Comparison of ENCODE assay signal across 1 cellular context in the genomic region with DNA sequence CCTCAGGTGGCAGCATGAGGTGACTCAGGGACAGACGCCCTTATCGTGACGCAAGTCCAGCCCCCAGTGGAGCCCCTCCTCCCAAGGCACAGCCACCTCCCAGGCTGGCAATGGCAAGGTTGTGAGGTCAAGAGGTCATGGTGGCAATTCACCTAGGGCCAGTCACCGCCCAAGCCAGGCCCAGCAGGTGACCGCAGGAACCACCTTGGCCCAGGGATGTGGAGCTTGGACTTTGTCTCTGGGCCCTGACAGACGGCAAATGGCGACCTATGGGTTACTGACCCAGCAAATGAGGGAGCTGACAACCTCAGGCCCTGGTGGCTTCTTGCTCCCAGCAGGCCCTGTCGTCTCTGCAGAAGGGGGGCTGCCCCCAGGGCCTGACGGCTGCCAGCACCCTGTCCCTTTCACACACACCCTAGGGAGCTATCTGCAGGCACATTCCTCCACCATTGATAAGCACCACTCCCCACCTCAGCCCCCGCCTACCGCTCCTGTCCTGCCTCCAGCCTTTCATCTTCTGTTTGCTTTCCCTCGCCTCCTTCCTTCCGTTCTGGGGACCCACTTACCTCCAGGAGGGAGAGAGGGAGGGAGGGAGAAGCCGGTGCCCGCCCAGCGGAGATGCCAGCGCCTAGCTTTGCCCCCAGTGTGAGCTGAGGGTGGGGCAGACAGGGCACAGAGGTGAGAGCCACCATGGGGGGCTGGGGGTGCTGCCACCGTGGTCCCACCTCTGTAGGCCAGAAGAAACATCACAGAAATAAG.
TF ChIP-seq lines count a peak whose summit lies in the region.

No MANE protein-coding gene starts in this region.

TF ChIP-seq in HepG2, 621 proteins besides CTCF, POLR2A, EP300 and RAD21 (continued from another document and continues in another):
- TF ChIP-seq TCF12 (IDR thresholded peaks at IDR 0.05) (no peak), TCF12 (CRISPR knock-in tag; IDR thresholded peaks at IDR 0.05) (no peak; the same call in 1 of the 2 replicates), PHF8 (CRISPR knock-in tag; IDR thresholded peaks at IDR 0.05) (no peak), ZBTB3 (CRISPR knock-in tag; IDR thresholded peaks at IDR 0.05; ENCODE audit: borderline replicate concordance, low read depth) (0 out of 2 replicates have a peak, but pooled peaks have one; percentile 36), RFXAP (CRISPR knock-in tag; IDR thresholded peaks at IDR 0.05; ENCODE audit: borderline replicate concordance) (0 out of 2 replicates have a peak, but pooled peaks have one; percentile 68), RCOR2 (CRISPR knock-in tag; IDR thresholded peaks at IDR 0.05) (peak; percentile 92), ZNF790 (CRISPR knock-in tag; IDR thresholded peaks at IDR 0.05; ENCODE audit: borderline replicate concordance) (no peak; the same call in 1 of the 2 replicates), ZIK1 (CRISPR knock-in tag; IDR thresholded peaks at IDR 0.05; ENCODE audit: borderline replicate concordance, low read depth) (no peak), HNRNPH1 (optimal IDR thresholded peaks at IDR 0.05; ENCODE audit: low read depth, low read length) (peak; percentile 54), ZMAT3 (CRISPR knock-in tag; conservative IDR thresholded peaks at IDR 0.05) (peak; percentile 75; the same call in 1 of the 2 replicates), KDM4B (CRISPR knock-in tag; IDR thresholded peaks at IDR 0.05) (peak; percentile 35; the same call in 1 of the 2 replicates), REPIN1 (CRISPR knock-in tag; IDR thresholded peaks at IDR 0.05; ENCODE audit: borderline replicate concordance, low read depth) (peak; percentile 68), KDM1A (CRISPR knock-in tag; IDR thresholded peaks at IDR 0.05) (peak; percentile 82), ZFP1 (CRISPR knock-in tag; IDR thresholded peaks at IDR 0.05) (0 out of 2 replicates have a peak, but pooled peaks have one; percentile 56), ZNF331 (CRISPR knock-in tag; IDR thresholded peaks at IDR 0.05) (peak; percentile 93), ZNF780A (CRISPR knock-in tag; IDR thresholded peaks at IDR 0.05) (no peak), SMYD3 (CRISPR knock-in tag; IDR thresholded peaks at IDR 0.05) (peak; percentile 59; the same call in 1 of the 2 replicates), BORCS8-MEF2B (CRISPR knock-in tag; IDR thresholded peaks at IDR 0.05) (peak; percentile 49; the same call in 1 of the 2 replicates), ZNF746 (CRISPR knock-in tag; IDR thresholded peaks at IDR 0.05) (peak; percentile 100), GABPA (IDR thresholded peaks at IDR 0.05; ENCODE audit: low read depth, low read length) (no peak), GABPA (CRISPR knock-in tag; IDR thresholded peaks at IDR 0.05; ENCODE audit: low read depth) (peak; percentile 79), TCF7 (IDR thresholded peaks at IDR 0.05; ENCODE audit: low read depth) (peak; percentile 97), ZNF143 (CRISPR knock-in tag; IDR thresholded peaks at IDR 0.05) (peak; percentile 80), ZNF883 (CRISPR knock-in tag; IDR thresholded peaks at IDR 0.05; ENCODE audit: not compliant biosample characterization) (peak; percentile 47), ZNF3 (CRISPR knock-in tag; IDR thresholded peaks at IDR 0.05) (no peak), IRF2 (CRISPR knock-in tag; IDR thresholded peaks at IDR 0.05) (peak; percentile 74), TRIM24 (CRISPR knock-in tag; IDR thresholded peaks at IDR 0.05) (no peak; the same call in 1 of the 2 replicates), NCOA1 (CRISPR knock-in tag; IDR thresholded peaks at IDR 0.05) (0 out of 2 replicates have a peak, but pooled peaks have one; percentile 54), ZNF615 (CRISPR knock-in tag; IDR thresholded peaks at IDR 0.05; ENCODE audit: borderline replicate concordance) (peak; percentile 55; the same call in 1 of the 2 replicates), ZNF501 (CRISPR knock-in tag; IDR thresholded peaks at IDR 0.05) (peak; percentile 51; the same call in 1 of the 2 replicates), ZNF850 (CRISPR knock-in tag; conservative IDR thresholded peaks at IDR 0.05) (no peak), ZBTB38 (CRISPR knock-in tag; IDR thresholded peaks at IDR 0.05) (peak; percentile 72), ZSCAN31 (CRISPR knock-in tag; IDR thresholded peaks at IDR 0.05; ENCODE audit: low read depth) (peak; percentile 42)
- TF ChIP-seq, protein P1, sequence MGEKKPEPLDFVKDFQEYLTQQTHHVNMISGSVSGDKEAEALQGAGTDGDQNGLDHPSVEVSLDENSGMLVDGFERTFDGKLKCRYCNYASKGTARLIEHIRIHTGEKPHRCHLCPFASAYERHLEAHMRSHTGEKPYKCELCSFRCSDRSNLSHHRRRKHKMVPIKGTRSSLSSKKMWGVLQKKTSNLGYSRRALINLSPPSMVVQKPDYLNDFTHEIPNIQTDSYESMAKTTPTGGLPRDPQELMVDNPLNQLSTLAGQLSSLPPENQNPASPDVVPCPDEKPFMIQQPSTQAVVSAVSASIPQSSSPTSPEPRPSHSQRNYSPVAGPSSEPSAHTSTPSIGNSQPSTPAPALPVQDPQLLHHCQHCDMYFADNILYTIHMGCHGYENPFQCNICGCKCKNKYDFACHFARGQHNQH (CRISPR knock-in tag; IDR thresholded peaks at IDR 0.05): no peak; the same call in 1 of the 2 replicates
- TF ChIP-seq, protein P2, sequence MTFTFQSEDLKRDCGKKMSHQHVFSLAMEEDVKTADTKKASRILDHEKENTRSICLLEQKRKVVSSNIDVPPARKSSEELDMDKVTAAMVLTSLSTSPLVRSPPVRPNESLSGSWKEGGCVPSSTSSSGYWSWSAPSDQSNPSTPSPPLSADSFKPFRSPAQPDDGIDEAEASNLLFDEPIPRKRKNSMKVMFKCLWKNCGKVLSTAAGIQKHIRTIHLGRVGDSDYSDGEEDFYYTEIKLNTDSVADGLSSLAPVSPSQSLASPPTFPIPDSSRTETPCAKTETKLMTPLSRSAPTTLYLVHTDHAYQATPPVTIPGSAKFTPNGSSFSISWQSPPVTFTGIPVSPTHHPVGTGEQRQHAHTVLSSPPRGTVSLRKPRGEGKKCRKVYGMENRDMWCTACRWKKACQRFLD (CRISPR knock-in tag; IDR thresholded peaks at IDR 0.05; ENCODE audit: borderline replicate concordance): no peak
- TF ChIP-seq, protein P3, sequence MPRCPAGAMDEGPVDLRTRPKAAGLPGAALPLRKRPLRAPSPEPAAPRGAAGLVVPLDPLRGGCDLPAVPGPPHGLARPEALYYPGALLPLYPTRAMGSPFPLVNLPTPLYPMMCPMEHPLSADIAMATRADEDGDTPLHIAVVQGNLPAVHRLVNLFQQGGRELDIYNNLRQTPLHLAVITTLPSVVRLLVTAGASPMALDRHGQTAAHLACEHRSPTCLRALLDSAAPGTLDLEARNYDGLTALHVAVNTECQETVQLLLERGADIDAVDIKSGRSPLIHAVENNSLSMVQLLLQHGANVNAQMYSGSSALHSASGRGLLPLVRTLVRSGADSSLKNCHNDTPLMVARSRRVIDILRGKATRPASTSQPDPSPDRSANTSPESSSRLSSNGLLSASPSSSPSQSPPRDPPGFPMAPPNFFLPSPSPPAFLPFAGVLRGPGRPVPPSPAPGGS (CRISPR knock-in tag; IDR thresholded peaks at IDR 0.05): 0 out of 2 replicates have a peak, but pooled peaks have one; percentile 67
- TF ChIP-seq, protein P4, sequence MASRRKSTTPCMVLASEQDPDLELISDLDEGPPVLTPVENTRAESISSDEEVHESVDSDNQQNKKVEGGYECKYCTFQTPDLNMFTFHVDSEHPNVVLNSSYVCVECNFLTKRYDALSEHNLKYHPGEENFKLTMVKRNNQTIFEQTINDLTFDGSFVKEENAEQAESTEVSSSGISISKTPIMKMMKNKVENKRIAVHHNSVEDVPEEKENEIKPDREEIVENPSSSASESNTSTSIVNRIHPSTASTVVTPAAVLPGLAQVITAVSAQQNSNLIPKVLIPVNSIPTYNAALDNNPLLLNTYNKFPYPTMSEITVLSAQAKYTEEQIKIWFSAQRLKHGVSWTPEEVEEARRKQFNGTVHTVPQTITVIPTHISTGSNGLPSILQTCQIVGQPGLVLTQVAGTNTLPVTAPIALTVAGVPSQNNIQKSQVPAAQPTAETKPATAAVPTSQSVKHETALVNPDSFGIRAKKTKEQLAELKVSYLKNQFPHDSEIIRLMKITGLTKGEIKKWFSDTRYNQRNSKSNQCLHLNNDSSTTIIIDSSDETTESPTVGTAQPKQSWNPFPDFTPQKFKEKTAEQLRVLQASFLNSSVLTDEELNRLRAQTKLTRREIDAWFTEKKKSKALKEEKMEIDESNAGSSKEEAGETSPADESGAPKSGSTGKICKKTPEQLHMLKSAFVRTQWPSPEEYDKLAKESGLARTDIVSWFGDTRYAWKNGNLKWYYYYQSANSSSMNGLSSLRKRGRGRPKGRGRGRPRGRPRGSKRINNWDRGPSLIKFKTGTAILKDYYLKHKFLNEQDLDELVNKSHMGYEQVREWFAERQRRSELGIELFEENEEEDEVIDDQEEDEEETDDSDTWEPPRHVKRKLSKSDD (CRISPR knock-in tag; IDR thresholded peaks at IDR 0.05; ENCODE audit: low read depth): 0 out of 2 replicates have a peak, but pooled peaks have one; percentile 16
- TF ChIP-seq, protein P5, sequence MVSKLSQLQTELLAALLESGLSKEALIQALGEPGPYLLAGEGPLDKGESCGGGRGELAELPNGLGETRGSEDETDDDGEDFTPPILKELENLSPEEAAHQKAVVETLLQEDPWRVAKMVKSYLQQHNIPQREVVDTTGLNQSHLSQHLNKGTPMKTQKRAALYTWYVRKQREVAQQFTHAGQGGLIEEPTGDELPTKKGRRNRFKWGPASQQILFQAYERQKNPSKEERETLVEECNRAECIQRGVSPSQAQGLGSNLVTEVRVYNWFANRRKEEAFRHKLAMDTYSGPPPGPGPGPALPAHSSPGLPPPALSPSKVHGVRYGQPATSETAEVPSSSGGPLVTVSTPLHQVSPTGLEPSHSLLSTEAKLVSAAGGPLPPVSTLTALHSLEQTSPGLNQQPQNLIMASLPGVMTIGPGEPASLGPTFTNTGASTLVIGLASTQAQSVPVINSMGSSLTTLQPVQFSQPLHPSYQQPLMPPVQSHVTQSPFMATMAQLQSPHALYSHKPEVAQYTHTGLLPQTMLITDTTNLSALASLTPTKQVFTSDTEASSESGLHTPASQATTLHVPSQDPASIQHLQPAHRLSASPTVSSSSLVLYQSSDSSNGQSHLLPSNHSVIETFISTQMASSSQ (IDR thresholded peaks at IDR 0.05; ENCODE audit: low read depth): peak; percentile 45
- TF ChIP-seq, protein P5 (CRISPR knock-in tag; IDR thresholded peaks at IDR 0.05; ENCODE audit: borderline replicate concordance): peak; percentile 88
- TF ChIP-seq, protein P6, sequence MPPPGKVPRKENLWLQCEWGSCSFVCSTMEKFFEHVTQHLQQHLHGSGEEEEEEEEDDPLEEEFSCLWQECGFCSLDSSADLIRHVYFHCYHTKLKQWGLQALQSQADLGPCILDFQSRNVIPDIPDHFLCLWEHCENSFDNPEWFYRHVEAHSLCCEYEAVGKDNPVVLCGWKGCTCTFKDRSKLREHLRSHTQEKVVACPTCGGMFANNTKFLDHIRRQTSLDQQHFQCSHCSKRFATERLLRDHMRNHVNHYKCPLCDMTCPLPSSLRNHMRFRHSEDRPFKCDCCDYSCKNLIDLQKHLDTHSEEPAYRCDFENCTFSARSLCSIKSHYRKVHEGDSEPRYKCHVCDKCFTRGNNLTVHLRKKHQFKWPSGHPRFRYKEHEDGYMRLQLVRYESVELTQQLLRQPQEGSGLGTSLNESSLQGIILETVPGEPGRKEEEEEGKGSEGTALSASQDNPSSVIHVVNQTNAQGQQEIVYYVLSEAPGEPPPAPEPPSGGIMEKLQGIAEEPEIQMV (CRISPR knock-in tag; IDR thresholded peaks at IDR 0.05; ENCODE audit: low read depth): 0 out of 2 replicates have a peak, but pooled peaks have one; percentile 16
- TF ChIP-seq, protein P7, sequence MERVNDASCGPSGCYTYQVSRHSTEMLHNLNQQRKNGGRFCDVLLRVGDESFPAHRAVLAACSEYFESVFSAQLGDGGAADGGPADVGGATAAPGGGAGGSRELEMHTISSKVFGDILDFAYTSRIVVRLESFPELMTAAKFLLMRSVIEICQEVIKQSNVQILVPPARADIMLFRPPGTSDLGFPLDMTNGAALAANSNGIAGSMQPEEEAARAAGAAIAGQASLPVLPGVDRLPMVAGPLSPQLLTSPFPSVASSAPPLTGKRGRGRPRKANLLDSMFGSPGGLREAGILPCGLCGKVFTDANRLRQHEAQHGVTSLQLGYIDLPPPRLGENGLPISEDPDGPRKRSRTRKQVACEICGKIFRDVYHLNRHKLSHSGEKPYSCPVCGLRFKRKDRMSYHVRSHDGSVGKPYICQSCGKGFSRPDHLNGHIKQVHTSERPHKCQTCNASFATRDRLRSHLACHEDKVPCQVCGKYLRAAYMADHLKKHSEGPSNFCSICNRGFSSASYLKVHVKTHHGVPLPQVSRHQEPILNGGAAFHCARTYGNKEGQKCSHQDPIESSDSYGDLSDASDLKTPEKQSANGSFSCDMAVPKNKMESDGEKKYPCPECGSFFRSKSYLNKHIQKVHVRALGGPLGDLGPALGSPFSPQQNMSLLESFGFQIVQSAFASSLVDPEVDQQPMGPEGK (CRISPR knock-in tag; IDR thresholded peaks at IDR 0.05): peak; percentile 99
- TF ChIP-seq, protein P8, sequence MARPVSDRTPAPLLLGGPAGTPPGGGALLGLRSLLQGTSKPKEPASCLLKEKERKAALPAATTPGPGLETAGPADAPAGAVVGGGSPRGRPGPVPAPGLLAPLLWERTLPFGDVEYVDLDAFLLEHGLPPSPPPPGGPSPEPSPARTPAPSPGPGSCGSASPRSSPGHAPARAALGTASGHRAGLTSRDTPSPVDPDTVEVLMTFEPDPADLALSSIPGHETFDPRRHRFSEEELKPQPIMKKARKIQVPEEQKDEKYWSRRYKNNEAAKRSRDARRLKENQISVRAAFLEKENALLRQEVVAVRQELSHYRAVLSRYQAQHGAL (CRISPR knock-in tag; IDR thresholded peaks at IDR 0.05; ENCODE audit: not compliant biosample characterization): no peak
- TF ChIP-seq, protein P9, sequence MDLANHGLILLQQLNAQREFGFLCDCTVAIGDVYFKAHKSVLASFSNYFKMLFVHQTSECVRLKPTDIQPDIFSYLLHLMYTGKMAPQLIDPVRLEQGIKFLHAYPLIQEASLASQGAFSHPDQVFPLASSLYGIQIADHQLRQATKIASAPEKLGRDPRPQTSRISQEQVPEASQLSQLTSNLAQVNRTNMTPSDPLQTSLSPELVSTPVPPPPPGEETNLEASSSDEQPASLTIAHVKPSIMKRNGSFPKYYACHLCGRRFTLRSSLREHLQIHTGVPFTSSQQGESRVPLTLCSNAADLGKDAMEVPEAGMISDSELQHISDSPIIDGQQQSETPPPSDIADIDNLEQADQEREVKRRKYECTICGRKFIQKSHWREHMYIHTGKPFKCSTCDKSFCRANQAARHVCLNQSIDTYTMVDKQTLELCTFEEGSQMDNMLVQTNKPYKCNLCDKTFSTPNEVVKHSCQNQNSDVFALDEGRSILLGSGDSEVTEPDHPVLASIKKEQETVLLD (CRISPR knock-in tag; IDR thresholded peaks at IDR 0.05; ENCODE audit: low read depth): 0 out of 2 replicates have a peak, but pooled peaks have one; percentile 56
